In genomic region chr7:51065766-51066165, GRCh38 we compare ENCODE assay signal across 25 cellular contexts.
"Had no signal": no experiment of that assay in that cellular context is flagged by ENCODE, and none has a peak within 500 bp of the region (broad histone marks: within the 10 kb centered on the region; RNA-seq: fewer than 3 reads in every experiment).

No MANE protein-coding gene starts in this region.

- H3K27me3 ChIP-seq: MG63, SJSA1 had no signal

- H3K27ac ChIP-seq: SJSA1, SK-N-MC had no signal

- H3K36me3 ChIP-seq: MG63, SJSA1 had no signal

- H3K4me3 ChIP-seq: MG63, SJSA1, SK-N-MC had no signal

- H3K4me1 ChIP-seq: SJSA1 had no signal

- H3K9me3 ChIP-seq: MG63, SJSA1 had no signal

- FAIRE-seq: HepG2, RCC 7860 had no signal

- DNase-seq: IMR-90, Karpas-422, KG1, MG63, NCI-H1092, NCI-H1105 treated with DMSO at 0.1 percent for 48 hours, NCI-H1417 treated with DMSO at 0.1 percent for 48 hours, NCI-H146, NCI-H1694 treated with DMSO at 0.1 percent for 48 hours, NCI-H2029, NCI-H2081 treated with DMSO at 0.1 percent for 48 hours, NCI-H2171, NCI-H226, NCI-H446, NCI-H510A, NCI-H524 treated with DMSO at 0.1 percent for 48 hours, NCI-H69, NCI-H774, Right ventricle myocardium superior, RPMI8226, SIG-M5 had no signal
